In genomic region chr11:59615132-59615636, GRCh38 we compare ENCODE assay signal across 8 cellular contexts. TPM values are rescaled to one million over a fixed set of nuclear protein-coding genes. Genes with fewer than 3 reads are reported as not detected.
A peak's percentile ranks its signal among the peaks of the same experiment; 100 is the strongest.
DNase-seq lines count a peak whose midpoint lies in the region; ATAC-seq, FAIRE-seq and TF ChIP-seq lines count a peak whose summit lies in the region.

No MANE protein-coding gene starts in this region.

- H4K20me1 ChIP-seq in OCI-LY3 (ENCODE audit: insufficient read depth, low read length) = peaks cover 40% of the 10 kb centered on the region

- H3K36me3 Mint-ChIP-seq in glutamatergic neuron (ENCODE audit: unreplicated experiment) = no peaks in the 10 kb centered on the region

- H3K27me3 Mint-ChIP-seq in glutamatergic neuron (ENCODE audit: unreplicated experiment) = no peaks in the 10 kb centered on the region

- no peak overlapping the region for H2AFZ ChIP-seq in OCI-LY3 (ENCODE audit: low read depth, low read length)

- H3K9ac ChIP-seq in OCI-LY3 (ENCODE audit: low read length) = peak overlapping the region; percentile 82

- H3K4me3 Mint-ChIP-seq in glutamatergic neuron (ENCODE audit: unreplicated experiment) = peak overlapping the region; percentile 96

- peak overlapping the region; percentile 98 for H3K4me2 ChIP-seq in OCI-LY3 (ENCODE audit: low read length)

- no peak for TF ChIP-seq POLR2A in tibial nerve (IDR thresholded peaks at IDR 0.05)

- peaks cover 29% of the 10 kb centered on the region for H3K4me1 Mint-ChIP-seq in glutamatergic neuron (ENCODE audit: low read depth, unreplicated experiment)

- peaks cover 52% of the 10 kb centered on the region for H3K79me2 ChIP-seq in OCI-LY3 (ENCODE audit: low read length)

- FAIRE-seq in pancreas (lab: Jason Lieb, UNC) = no peak

- no peak for TF ChIP-seq EP300 in tibial nerve (IDR thresholded peaks at IDR 0.05)

- no peaks in the 10 kb centered on the region for H3K9me3 ChIP-seq in OCI-LY3 (ENCODE audit: insufficient read depth, low read length)
- H3K9me3 ChIP-seq in pancreas = no peaks in the 10 kb centered on the region
- H3K9me3 ChIP-seq in tibial nerve = no peaks in the 10 kb centered on the region

- peak overlapping the region; percentile 94 for H3K4me3 ChIP-seq in OCI-LY3 (ENCODE audit: low read length)
- peak overlapping the region; percentile 53 to 85 (median 78) for H3K4me3 ChIP-seq in pancreas
- H3K4me3 ChIP-seq in tibial nerve = peak overlapping the region; percentile 68 to 93 (median 80)

- TF ChIP-seq CTCF in OCI-LY3 (IDR thresholded peaks at IDR 0.05; ENCODE audit: low read depth, low read length) (no peak), glutamatergic neuron (IDR thresholded peaks at IDR 0.05; ENCODE audit: partially characterized antibody, unreplicated experiment) (peak; percentile 7), pancreas (IDR thresholded peaks at IDR 0.05) (no peak), tibial nerve (IDR thresholded peaks at IDR 0.05) (peak in 1 of 5 experiments; percentile 16)

- H3K36me3 ChIP-seq in OCI-LY3 (replicated peaks; ENCODE audit: low read depth, low read length) (peaks cover 15% of the 10 kb centered on the region), pancreas (peaks cover 0 to 2% (median 0%) of the 10 kb centered on the region in 3 donors), tibial nerve (peaks cover under 1 to 3% (median 1%) of the 10 kb centered on the region in 3 donors)

- H3K27ac ChIP-seq in OCI-LY3 (ENCODE audit: low read length) (peak overlapping the region; percentile 35), pancreas (peak overlapping the region; percentile 87 to 96 (median 95)), tibial nerve (peak overlapping the region; percentile 80 to 97 (median 94))

- H3K27me3 ChIP-seq in OCI-LY3 (ENCODE audit: low read depth, low read length) (no peaks in the 10 kb centered on the region), pancreas (no peaks in the 10 kb centered on the region), tibial nerve (no peaks in the 10 kb centered on the region)

- ATAC-seq in GM18909 (IDR thresholded peaks at IDR 0.05; ENCODE audit: poor library complexity, unreplicated experiment) (peak; percentile 14), HG03064 (IDR thresholded peaks at IDR 0.05; ENCODE audit: low read depth, unreplicated experiment) (peak; percentile 10), pancreas (peak in 1 of 4 donors; percentile 18)

- intact Hi-C loops in pancreas (cut with DNase I) = no loop called here

- peaks cover 7% of the 10 kb centered on the region for H3K9me3 Mint-ChIP-seq in glutamatergic neuron (ENCODE audit: unreplicated experiment)

- H3K4me1 ChIP-seq in OCI-LY3 (ENCODE audit: low read length) (peaks cover 35% of the 10 kb centered on the region), pancreas (peaks cover 31 to 45% (median 41%) of the 10 kb centered on the region in 3 donors), tibial nerve (peaks cover 0 to 44% (median 26%) of the 10 kb centered on the region in 4 donors)

- peak overlapping the region; percentile 67 for H3K27ac Mint-ChIP-seq in glutamatergic neuron (ENCODE audit: unreplicated experiment)

- peak; percentile 54 for DNase-seq in activated effector memory CD4-positive, alpha-beta T cell treated with Interleukin-2 at 50 U/mL for 16 hours
- peak; percentile 30 for DNase-seq in glutamatergic neuron
- DNase-seq in pancreas = peak; percentile 62 to 87 (median 73)
- peak; percentile 9 to 13 for DNase-seq in tibial nerve (ENCODE audit: low spot score in 2 of 2)
- DNase-seq in NCI-H1048 (lab: John Stamatoyannopoulos, UW) = no peak

- 0 to 1% methylated on average over 51 of the region's 51 CpGs for WGBS in pancreas, 2 donors
- 0% methylated on average over 8 to 13 of the region's 51 CpGs for WGBS in tibial nerve, 2 donors

RNA-seq across cellular contexts. Expression of gene OSBP, which starts 0.4 kb away (rescaled TPM):
- total RNA-seq in glutamatergic neuron (ENCODE audit: unreplicated experiment) = 36.0 TPM
- 10 to 100 TPM; 32.8 to 39.7 (median 35.8) TPM for total RNA-seq in pancreas
- 10 to 100 TPM; 12.4 to 23.5 TPM for polyA plus RNA-seq in pancreas
- 10 to 100 TPM; 35.4 to 59.7 (median 46.0) TPM for total RNA-seq in tibial nerve

RNA-seq across cellular contexts. Expression of gene PATL1, which starts 53.7 kb away (rescaled TPM):
- total RNA-seq in glutamatergic neuron (ENCODE audit: unreplicated experiment) (17.3 TPM), pancreas (10 to 100 TPM in 2 of 6 donors, 1 to 10 TPM in 4; 6.5 to 12.9 (median 8.1) TPM), tibial nerve (10 to 100 TPM; 11.4 to 16.1 (median 14.1) TPM)
- polyA plus RNA-seq in pancreas = 1 to 10 TPM; 4.5 to 6.8 TPM

Comparison
In these comparisons a context has a peak if more than half of its experiments do, and no peak if none do; other contexts are left out.
1. H3K27ac ChIP-seq: peak in every context shown above with its lines; median percentile 95 in pancreas; 94 in tibial nerve; 35 in OCI-LY3.